ENCODE assay signal across 18 cellular contexts in genomic region chr3:98735296-98735695, GRCh38. TPM values are rescaled to one million over a fixed set of nuclear protein-coding genes. Genes with fewer than 3 reads are reported as not detected.
DNase-seq lines count a peak whose midpoint lies in the region; ATAC-seq, FAIRE-seq and TF ChIP-seq lines count a peak whose summit lies in the region.
"Had no signal": no experiment of that assay in that cellular context is flagged by ENCODE, and none has a peak within 500 bp of the region (broad histone marks: within the 10 kb centered on the region; RNA-seq: fewer than 3 reads in every experiment).

No MANE protein-coding gene starts in this region.

- peak; percentile 9 for FAIRE-seq in GM12892 (lab: Jason Lieb, UNC)
- FAIRE-seq: K562 had no signal

- CTCF ChIA-PET in HEK293T (lab: Yijun Ruan, JAX), result no interaction called here

- peak overlapping the region; percentile 98 for H3K4me3 ChIP-seq in BE2C (ENCODE audit: low read depth, low read length)
- H3K4me3 ChIP-seq: GM23338, K562, PC-9, SJSA1 had no signal

- DNase-seq in BE2C (no peak), GM12892 (ENCODE audit: insufficient read length) (no peak), neural crest cell (ENCODE audit: low read depth, low spot score) (no peak), HEK293T (ENCODE audit: extremely low spot score) (no peak), GM03348 (ENCODE audit: low spot score) (no peak), NOMO-1 treated with dmso at 0.1 percent for 144 hours (lab: John Stamatoyannopoulos, UW; ENCODE audit: unreplicated experiment) (no peak)
- DNase-seq: NCI-H1417 treated with DMSO at 0.1 percent for 48 hours, NCI-H2029, NCI-H2171, NCI-H446 treated with DMSO at 0.1 percent for 48 hours, PC-9 had no signal

- H3K27me3 ChIP-seq in BE2C, result no peaks in the 10 kb centered on the region

- H3K9me3 Mint-ChIP-seq in brain, result no peaks in the 10 kb centered on the region
- H3K9me3 Mint-ChIP-seq in neural crest cell, result no peaks in the 10 kb centered on the region
- H3K9me3 Mint-ChIP-seq: CD14-positive monocyte, GM23338 had no signal

- peaks cover 17% of the 10 kb centered on the region for H3K36me3 ChIP-seq in BE2C
- H3K36me3 ChIP-seq: SJSA1 had no signal

- H3K27me3 Mint-ChIP-seq in brain (peaks cover 14% of the 10 kb centered on the region), neural crest cell (ENCODE audit: low read depth) (peaks cover 4% of the 10 kb centered on the region)

- H3K4me1 ChIP-seq in BE2C, result peaks cover 21% of the 10 kb centered on the region

- POLR2A ChIA-PET in HEK293T (lab: Yijun Ruan, JAX), result no interaction called here

- H3K4me1 Mint-ChIP-seq in brain (peaks cover 36% of the 10 kb centered on the region), neural crest cell (peaks cover 46% of the 10 kb centered on the region)

- no peak for TF ChIP-seq CTCF in BE2C (IDR thresholded peaks at IDR 0.05; ENCODE audit: low read depth, low read length)
- TF ChIP-seq CTCF in brain (conservative IDR thresholded peaks at IDR 0.05), result no peak
- TF ChIP-seq CTCF in neural crest cell (conservative IDR thresholded peaks at IDR 0.05), result no peak

- H3K4me3 Mint-ChIP-seq in brain (peak overlapping the region; percentile 61 to 98 (median 93)), neural crest cell (peak overlapping the region; percentile 97)
- H3K4me3 Mint-ChIP-seq: CD14-positive monocyte, GM23338 had no signal

- ATAC-seq in HG02885 (IDR thresholded peaks at IDR 0.05; ENCODE audit: poor library complexity, unreplicated experiment), result no peak
- ATAC-seq: GM23338, HCT116, K562 had no signal

- H3K36me3 Mint-ChIP-seq in brain (no peaks in the 10 kb centered on the region), neural crest cell (ENCODE audit: low read depth) (peaks cover 7% of the 10 kb centered on the region)

- H3K9me3 ChIP-seq in BE2C, result no peaks in the 10 kb centered on the region
- H3K9me3 ChIP-seq: SJSA1 had no signal

- TF ChIP-seq POLR2A in GM12892 (IDR thresholded peaks at IDR 0.05; ENCODE audit: low read depth, low read length), result no peak

- peak overlapping the region in 4 of 5 experiments; percentile 37 to 94 (median 70) for H3K27ac Mint-ChIP-seq in brain
- H3K27ac Mint-ChIP-seq in neural crest cell (ENCODE audit: unreplicated experiment), result no peak overlapping the region
- H3K27ac Mint-ChIP-seq: CD14-positive monocyte, GM23338 had no signal

TF ChIP-seq in HEK293T, 16 proteins besides CTCF, POLR2A, EP300 and RAD21:
- TF ChIP-seq CTBP1 (IDR thresholded peaks at IDR 0.05; ENCODE audit: borderline replicate concordance), result no peak
- no peak for TF ChIP-seq TARDBP (IDR thresholded peaks at IDR 0.05)
- TF ChIP-seq FOXA1 (IDR thresholded peaks at IDR 0.05), result no peak
- no peak for TF ChIP-seq NFRKB (IDR thresholded peaks at IDR 0.05)
- TF ChIP-seq LEF1 (IDR thresholded peaks at IDR 0.05; ENCODE audit: borderline replicate concordance), result no peak
- TF ChIP-seq, protein P1, sequence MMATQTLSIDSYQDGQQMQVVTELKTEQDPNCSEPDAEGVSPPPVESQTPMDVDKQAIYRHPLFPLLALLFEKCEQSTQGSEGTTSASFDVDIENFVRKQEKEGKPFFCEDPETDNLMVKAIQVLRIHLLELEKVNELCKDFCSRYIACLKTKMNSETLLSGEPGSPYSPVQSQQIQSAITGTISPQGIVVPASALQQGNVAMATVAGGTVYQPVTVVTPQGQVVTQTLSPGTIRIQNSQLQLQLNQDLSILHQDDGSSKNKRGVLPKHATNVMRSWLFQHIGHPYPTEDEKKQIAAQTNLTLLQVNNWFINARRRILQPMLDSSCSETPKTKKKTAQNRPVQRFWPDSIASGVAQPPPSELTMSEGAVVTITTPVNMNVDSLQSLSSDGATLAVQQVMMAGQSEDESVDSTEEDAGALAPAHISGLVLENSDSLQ (IDR thresholded peaks at IDR 0.05), result no peak
- no peak for TF ChIP-seq L3MBTL2 (conservative IDR thresholded peaks at IDR 0.05)
TF ChIP-seq in HEK293T: peak in this region for 0.

RNA-seq across cellular contexts. Expression of gene ST3GAL6, which starts 27.8 kb away (rescaled TPM):
- 59.5 TPM for polyA plus RNA-seq in BE2C (2012; ENCODE audit: insufficient read depth, insufficient read length, low read depth)
- polyA plus RNA-seq in GM12892 (2012; ENCODE audit: missing spikeins), result 39.3 TPM
- 1.7 TPM for polyA plus RNA-seq in brain (ENCODE audit: insufficient read depth, low read depth, low replicate concordance)
- 16.0 and 17.9 TPM in 2 replicates for total RNA-seq in neural crest cell
- total RNA-seq: K562, SJSA1 had no signal
